11 cellular contexts compared by ENCODE assay signal in the genomic region with DNA sequence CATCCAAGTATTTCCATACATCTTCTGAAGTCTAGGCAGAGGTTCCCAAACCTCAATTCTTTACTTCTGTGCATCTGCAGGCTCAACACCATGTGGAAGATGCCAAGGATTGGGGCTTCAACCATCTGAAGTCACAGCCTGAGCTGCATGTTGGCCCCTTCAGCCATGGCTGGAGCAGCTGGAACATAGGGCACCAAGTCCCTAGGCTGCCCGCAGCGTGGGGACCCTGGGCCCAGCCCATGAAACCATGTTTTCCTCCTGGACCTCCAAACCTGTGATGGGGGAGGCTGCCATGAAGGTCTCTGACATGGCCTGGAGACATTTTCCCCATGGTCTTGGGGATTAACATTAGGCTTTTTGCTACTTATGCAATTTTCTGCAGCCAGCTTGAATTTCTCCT.
"Had no signal": no experiment of that assay in that cellular context is flagged by ENCODE, and none has a peak within 500 bp of the region (broad histone marks: within the 10 kb centered on the region; RNA-seq: fewer than 3 reads in every experiment).

No MANE protein-coding gene starts in this region.

- H3K9ac ChIP-seq: GM23248 had no signal

- H3K4me1 ChIP-seq: HAP-1 had no signal

- H3K4me2 ChIP-seq: GM23338 had no signal

- DNase-seq: GM23248, GOT3, H7, H9, HCEC 1CT, HFFc6 had no signal

- H3K27ac Mint-ChIP-seq: GM23338, H9, HFFc6 had no signal

- H3K4me3 Mint-ChIP-seq: GM23338, H9, HFFc6 had no signal

- H3K9me3 ChIP-seq: HAP-1 had no signal

- H3K4me3 ChIP-seq: GM23248, GM23338, HAP-1 had no signal

- ATAC-seq: GM23338, HCT116 had no signal

- FAIRE-seq: H1, H54 had no signal

- H3K27ac ChIP-seq: GM23248 had no signal

- H3K36me3 ChIP-seq: HAP-1 had no signal

- H2AFZ ChIP-seq: GM23248, GM23338 had no signal

- H3K9me3 Mint-ChIP-seq: HFFc6 had no signal
